Comparison of ENCODE assay signal across 8 cellular contexts in the genomic region with DNA sequence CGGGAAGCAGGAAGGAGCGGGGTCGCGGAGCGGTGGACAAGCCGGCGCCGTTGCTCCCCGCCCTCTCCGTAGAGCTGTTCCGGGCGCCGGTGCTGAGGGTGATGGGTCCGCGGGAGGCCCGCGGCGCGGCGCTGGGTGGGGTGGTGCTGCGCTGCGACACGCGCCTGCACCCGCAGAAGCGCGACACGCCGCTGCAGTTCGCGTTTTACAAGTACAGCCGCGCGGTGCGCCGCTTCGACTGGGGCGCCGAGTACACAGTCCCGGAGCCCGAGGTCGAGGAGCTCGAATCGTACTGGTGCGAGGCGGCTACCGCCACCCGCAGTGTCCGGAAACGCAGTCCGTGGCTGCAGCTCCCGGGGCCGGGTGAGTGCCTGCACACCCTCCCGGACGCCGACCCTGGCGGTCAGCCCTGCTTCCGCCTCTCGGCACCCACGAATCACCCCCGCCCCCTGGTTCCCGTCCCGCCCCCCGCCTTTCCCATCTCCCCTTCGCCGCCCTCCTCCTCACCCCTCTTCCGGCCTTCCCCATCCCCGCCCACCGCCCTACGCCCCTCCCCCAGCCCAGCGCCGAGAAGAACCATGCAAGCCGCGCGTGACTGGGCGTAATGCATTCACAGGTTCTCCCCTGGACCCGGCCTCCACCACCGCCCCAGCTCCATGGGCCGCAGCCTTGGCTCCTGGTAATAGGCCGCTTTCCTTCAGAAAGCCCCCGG. TPM values are rescaled to one million over a fixed set of nuclear protein-coding genes. Genes with fewer than 3 reads are reported as not detected.
DNase-seq lines count a peak whose midpoint lies in the region; ATAC-seq, FAIRE-seq and TF ChIP-seq lines count a peak whose summit lies in the region.

No MANE protein-coding gene starts in this region.

- H4K20me1 ChIP-seq in DOHH2 (ENCODE audit: control insufficient read depth, insufficient read depth, low read depth, low read length) = no peaks in the 10 kb centered on the region

- peaks cover 53% of the 10 kb centered on the region for H3K4me1 ChIP-seq in DOHH2 (ENCODE audit: control insufficient read depth, low read length)

- DNase-seq in KG1 (lab: John Stamatoyannopoulos, UW) (peak; percentile 24), SW480 (ENCODE audit: low spot score) (peak; percentile 73), amniotic epithelial cell (ENCODE audit: low read depth) (peak; percentile 83), left cardiac atrium (peak; percentile 87), posterior vena cava (ENCODE audit: low spot score) (peak; percentile 94), urothelium cell line (ENCODE audit: low spot score) (peak; percentile 85)

- FAIRE-seq in urothelium cell line (lab: Jason Lieb, UNC) = no peak

- peak overlapping the region; percentile 77 for H3K27ac ChIP-seq in DOHH2 (ENCODE audit: low read depth, low read length)

- H3K79me2 ChIP-seq in DOHH2 (ENCODE audit: control insufficient read depth, low read length) = peaks cover 14% of the 10 kb centered on the region

- no peak for TF ChIP-seq CTCF in DOHH2 (IDR thresholded peaks at IDR 0.05; ENCODE audit: low read depth, low read length, poor library complexity, severe bottlenecking)

- H3K4me3 ChIP-seq in DOHH2 (ENCODE audit: low read length) = peak overlapping the region; percentile 88

- intact Hi-C loops in left cardiac atrium (cut with DNase I) (no loop called here), posterior vena cava (cut with DNase I) (no loop called here)

- H3K27me3 ChIP-seq in DOHH2 (ENCODE audit: control insufficient read depth, low read length) = no peaks in the 10 kb centered on the region

- no peaks in the 10 kb centered on the region for H3K9me2 ChIP-seq in DOHH2 (replicated peaks; ENCODE audit: control insufficient read depth, low read length)

- ATAC-seq in GM21619 (IDR thresholded peaks at IDR 0.05; ENCODE audit: unreplicated experiment) (peak; percentile 42), left cardiac atrium (peak; percentile 93 to 95)

- H3K36me3 ChIP-seq in DOHH2 (ENCODE audit: control insufficient read depth, low read length) = no peaks in the 10 kb centered on the region

- H3K4me2 ChIP-seq in DOHH2 (ENCODE audit: low read length) = peak overlapping the region; percentile 94

- peaks cover 16% of the 10 kb centered on the region for H3F3A ChIP-seq in DOHH2 (ENCODE audit: control insufficient read depth, insufficient read depth)

- H3K9me3 ChIP-seq in DOHH2 (ENCODE audit: control insufficient read depth, insufficient read depth, low read length) = no peaks in the 10 kb centered on the region

RNA-seq across cellular contexts. Expression of a gene that starts 5.4 kb away (rescaled TPM):
- under 1 TPM; 0.24 to 0.77 TPM for total RNA-seq in left cardiac atrium
- total RNA-seq in posterior vena cava = under 1 TPM; 0.38 to 0.74 TPM

RNA-seq across cellular contexts. Expression of a gene that starts 19.8 kb away (rescaled TPM):
- total RNA-seq in left cardiac atrium (under 1 TPM in 1 of 2 donors, not detected in 1; 0.12 TPM), posterior vena cava (under 1 TPM in 1 of 2 donors, not detected in 1; 0.19 TPM)

RNA-seq across cellular contexts. Expression of a gene that starts 22.8 kb away (rescaled TPM):
- total RNA-seq in left cardiac atrium = 10 to 100 TPM; 10.9 to 12.0 TPM
- 10 to 100 TPM; 15.5 to 17.4 TPM for total RNA-seq in posterior vena cava

RNA-seq across cellular contexts. Expression of a gene that starts 39.3 kb away (rescaled TPM):
- total RNA-seq in left cardiac atrium (10 to 100 TPM; 14.4 to 20.3 TPM), posterior vena cava (10 to 100 TPM; 27.9 to 32.3 TPM)

Comparison
In these comparisons a context has a peak if more than half of its experiments do, and no peak if none do; other contexts are left out.
1. Peak in every context shown above with its lines: DNase-seq, ATAC-seq, H3K4me3 ChIP-seq and H3K27ac ChIP-seq.
2. DNase-seq: peak in every context shown above with its lines; median percentile 94 in posterior vena cava; 87 in left cardiac atrium; 85 in urothelium cell line; 83 in amniotic epithelial cell; 73 in SW480; 24 in KG1.